In genomic region chr7:73585196-73585595, GRCh38 we compare ENCODE assay signal across 2 cellular contexts.
TF ChIP-seq lines count a peak whose summit lies in the region.

No MANE protein-coding gene starts in this region.

TF ChIP-seq in K562, 482 proteins besides CTCF, POLR2A, EP300 and RAD21:
- TF ChIP-seq ZNF408 (CRISPR knock-in tag; IDR thresholded peaks at IDR 0.05; ENCODE audit: low read depth): no peak
- TF ChIP-seq ZEB2 (IDR thresholded peaks at IDR 0.05): no peak
- TF ChIP-seq ZNF407 (IDR thresholded peaks at IDR 0.05; ENCODE audit: low read depth): peak; percentile 70
- TF ChIP-seq ZNF785 (CRISPR knock-in tag; IDR thresholded peaks at IDR 0.05): no peak
- no peak for TF ChIP-seq POLR3A (IDR thresholded peaks at IDR 0.05; ENCODE audit: borderline replicate concordance, extremely low read depth, insufficient read depth, insufficient read length)

TF ChIP-seq in HepG2, 621 proteins besides CTCF, POLR2A, EP300 and RAD21:
- TF ChIP-seq ZNF570 (CRISPR knock-in tag; IDR thresholded peaks at IDR 0.05; ENCODE audit: borderline replicate concordance): no peak
- TF ChIP-seq CEBPG (CRISPR knock-in tag; IDR thresholded peaks at IDR 0.05): peak; percentile 29; the same call in 1 of the 2 replicates
- no peak for TF ChIP-seq ZNF839 (CRISPR knock-in tag; IDR thresholded peaks at IDR 0.05; ENCODE audit: borderline replicate concordance)
- peak; percentile 82 for TF ChIP-seq TEAD3 (CRISPR knock-in tag; optimal IDR thresholded peaks at IDR 0.05; ENCODE audit: borderline replicate concordance)
- no peak for TF ChIP-seq ZNF672 (CRISPR knock-in tag; IDR thresholded peaks at IDR 0.05)
- TF ChIP-seq POLR2AphosphoS2 (IDR thresholded peaks at IDR 0.05; ENCODE audit: low read depth, low read length): 0 out of 2 replicates have a peak, but pooled peaks have one; percentile 24
- no peak for TF ChIP-seq ATF7-NPFF (CRISPR knock-in tag; IDR thresholded peaks at IDR 0.05; ENCODE audit: low read depth)
- no peak for TF ChIP-seq ZSCAN25 (CRISPR knock-in tag; IDR thresholded peaks at IDR 0.05)
